ENCODE assay signal across 18 cellular contexts in genomic region chr1:183724350-183725042, GRCh38.
DNase-seq lines count a peak whose midpoint lies in the region; ATAC-seq, FAIRE-seq and TF ChIP-seq lines count a peak whose summit lies in the region.
"Had no signal": no experiment of that assay in that cellular context is flagged by ENCODE, and none has a peak within 500 bp of the region (broad histone marks: within the 10 kb centered on the region; RNA-seq: fewer than 3 reads in every experiment).

No MANE protein-coding gene starts in this region.

- H3K27me3 ChIP-seq in right cardiac atrium (ENCODE audit: control insufficient read depth, insufficient read depth) = no peaks in the 10 kb centered on the region

- H3K9ac ChIP-seq in kidney (ENCODE audit: low read length in 2 of 2) = no peak overlapping the region

- H3K9me3 ChIP-seq in right cardiac atrium (ENCODE audit: control insufficient read depth, low read length) (no peaks in the 10 kb centered on the region), kidney (ENCODE audit: control insufficient read depth in 1 of 2, low read length in 2 of 2) (no peaks in the 10 kb centered on the region)
- H3K9me3 ChIP-seq: A549 had no signal

- intact Hi-C loops in Right ventricle myocardium inferior (cut with DNase I) = no loop called here
- intact Hi-C loops in cardiac septum (cut with DNase I) = loop anchor here (1.0 kb wide), 1 partner anchor 12 kb away; no protein-coding TSS in a partner anchor
- intact Hi-C loops in left cardiac atrium (cut with DNase I) = loop anchor here in 1 of 2 donors (10.0 kb wide), 1 partner anchor 50 kb away; no protein-coding TSS in a partner anchor
- intact Hi-C loops in right cardiac atrium (cut with DNase I) = no loop called here
- intact Hi-C loops in kidney (cut with DNase I) = no loop called here

- 74% methylated on average over 5 of the region's 5 CpGs for WGBS in right cardiac atrium

- H3K27ac ChIP-seq in right cardiac atrium (ENCODE audit: low read length) = peak overlapping the region; percentile 68
- no peak overlapping the region for H3K27ac ChIP-seq in kidney (ENCODE audit: low read depth in 2 of 2, low read length in 2 of 2)
- H3K27ac ChIP-seq: 22Rv1, C4-2B had no signal

- FAIRE-seq in kidney (lab: Jason Lieb, UNC) = no peak
- FAIRE-seq: A549, GM12878 had no signal

- H3K36me3 ChIP-seq in kidney (ENCODE audit: control insufficient read depth in 1 of 2, insufficient read depth in 2 of 2, low read length in 2 of 2) = no peaks in the 10 kb centered on the region

- DNase-seq in Right ventricle myocardium inferior (ENCODE audit: missing footprints) = no peak
- no peak for DNase-seq in cardiac septum (ENCODE audit: low spot score)
- DNase-seq in left cardiac atrium = no peak
- DNase-seq in right cardiac atrium = no peak
- DNase-seq in kidney = no peak
- DNase-seq in mesenteric fat pad (ENCODE audit: low spot score) = no peak
- DNase-seq: AML-193; Calu3; CD4-positive, alpha-beta T cell; DND-41; EL; GOT3; H7 had no signal

- no peak overlapping the region for H3K4me3 ChIP-seq in right cardiac atrium (ENCODE audit: low read length)
- no peak overlapping the region for H3K4me3 ChIP-seq in kidney (ENCODE audit: low read length in 2 of 2)
- H3K4me3 ChIP-seq: A549, GM12878 had no signal

- H3K4me1 ChIP-seq in right cardiac atrium (ENCODE audit: control insufficient read depth, insufficient read depth, low read length) (peaks cover 2% of the 10 kb centered on the region), kidney (ENCODE audit: control insufficient read depth in 1 of 2, insufficient read depth in 1 of 2, low read depth in 1 of 2, low read length in 2 of 2) (no peaks in the 10 kb centered on the region)

- TF ChIP-seq CTCF in kidney (IDR thresholded peaks at IDR 0.05; ENCODE audit: borderline replicate concordance, extremely low read depth, insufficient read depth) = no peak

- peak; percentile 92 for ATAC-seq in Right ventricle myocardium inferior
- ATAC-seq in left cardiac atrium = peak; percentile 85 to 93
- ATAC-seq in right cardiac atrium = peak; percentile 57 to 86
- no peak for ATAC-seq in GM19397 (IDR thresholded peaks at IDR 0.05; ENCODE audit: unreplicated experiment)
- ATAC-seq: A549, GM12878 had no signal
